ENCODE assay signal across 10 cellular contexts in genomic region chr3:183252108-183252782, GRCh38. TPM values are rescaled to one million over a fixed set of nuclear protein-coding genes. Genes with fewer than 3 reads are reported as not detected.
DNase-seq lines count a peak whose midpoint lies in the region; ATAC-seq and TF ChIP-seq lines count a peak whose summit lies in the region.
"Had no signal": no experiment of that assay in that cellular context is flagged by ENCODE, and none has a peak within 500 bp of the region (broad histone marks: within the 10 kb centered on the region; RNA-seq: fewer than 3 reads in every experiment).

No MANE protein-coding gene starts in this region.

- H3K27ac Mint-ChIP-seq in endodermal cell, result no peak overlapping the region
- peak overlapping the region; percentile 12 for H3K27ac Mint-ChIP-seq in neural progenitor cell

- 91 to 96% methylated on average over 4 to 5 of the region's 5 CpGs for WGBS in endodermal cell (ENCODE audit: insufficient coverage in 1 of 2, insufficient read length in 1 of 2), 2 experiments

- H3K27me3 ChIP-seq in SJSA1 (replicated peaks) (0 out of 2 replicates have a peak, but pooled peaks cover 3% of the 10 kb centered on the region), endodermal cell (ENCODE audit: control insufficient read depth, insufficient read depth, low read length, poor library complexity, severe bottlenecking) (no peaks in the 10 kb centered on the region), neural progenitor cell (peaks cover 31% of the 10 kb centered on the region)

- no peak for TF ChIP-seq CTCF in endodermal cell (conservative IDR thresholded peaks at IDR 0.05)
- TF ChIP-seq CTCF in neural progenitor cell (IDR thresholded peaks at IDR 0.05), result no peak
- TF ChIP-seq CTCF in OCI-LY7 (conservative IDR thresholded peaks at IDR 0.05; ENCODE audit: low read length), result no peak
- no peak for TF ChIP-seq CTCF in mucosa of descending colon (IDR thresholded peaks at IDR 0.05)

- H4K20me1 ChIP-seq in neural progenitor cell (ENCODE audit: low read depth) (no peaks in the 10 kb centered on the region), OCI-LY7 (ENCODE audit: insufficient read depth, low read length) (no peaks in the 10 kb centered on the region)

- H3K4me3 Mint-ChIP-seq in endodermal cell, result peak overlapping the region; percentile 76
- peak overlapping the region; percentile 86 for H3K4me3 Mint-ChIP-seq in neural progenitor cell

- DNase-seq in ELR (ENCODE audit: low read depth), result peak; percentile 24
- DNase-seq in SJSA1 (ENCODE audit: low read depth in 1 of 2, low spot score in 2 of 2), result no peak
- DNase-seq in endodermal cell, result no peak
- no peak for DNase-seq in neural progenitor cell (ENCODE audit: low spot score)
- no peak for DNase-seq in OCI-LY7 (ENCODE audit: low spot score)
- DNase-seq in mucosa of descending colon, result no peak
- DNase-seq in stimulated activated CD4-positive, alpha-beta T cell treated with anti-CD3 and anti-CD28 coated beads, Interleukin-15, amount 100 ng/mL, for 24 hours, result no peak
- no peak for DNase-seq in NCI-H1436 (lab: John Stamatoyannopoulos, UW)
- DNase-seq: IMR-90, NCI-H524 treated with DMSO at 0.1 percent for 48 hours had no signal

- H2AFZ ChIP-seq in neural progenitor cell (replicated peaks), result no peak overlapping the region
- no peak overlapping the region for H2AFZ ChIP-seq in OCI-LY7 (ENCODE audit: low read length)

- H3K36me3 ChIP-seq in SJSA1 (0 out of 2 replicates have a peak, but pooled peaks cover 3% of the 10 kb centered on the region), endodermal cell (ENCODE audit: control insufficient read depth, insufficient read depth, low read length) (peaks cover 23% of the 10 kb centered on the region), neural progenitor cell (no peaks in the 10 kb centered on the region), OCI-LY7 (ENCODE audit: insufficient read depth, low read length) (no peaks in the 10 kb centered on the region), mucosa of descending colon (ENCODE audit: low read depth) (no peaks in the 10 kb centered on the region)

- no TSS peak for BruUV-seq in OCI-LY7 (replicated peaks; lab: Mats Ljungman, UMichigan)

- H3K27me3 Mint-ChIP-seq in endodermal cell (ENCODE audit: insufficient read depth) (peaks cover 3% of the 10 kb centered on the region), neural progenitor cell (ENCODE audit: insufficient read depth, low read depth) (peaks cover 9% of the 10 kb centered on the region)

- H3K36me3 Mint-ChIP-seq in endodermal cell (ENCODE audit: low read depth) (peaks cover 10% of the 10 kb centered on the region), neural progenitor cell (peaks cover 9% of the 10 kb centered on the region)

- no peaks in the 10 kb centered on the region for H3K9me2 ChIP-seq in OCI-LY7 (ENCODE audit: insufficient read depth, low read length)

- CTCF ChIA-PET in OCI-LY7 (lab: Charles Lee; ENCODE audit: unreplicated experiment), result no interaction called here

- peaks cover 18% of the 10 kb centered on the region for H3F3A ChIP-seq in neural progenitor cell (ENCODE audit: low read depth)

- H3K79me2 ChIP-seq in neural progenitor cell (ENCODE audit: low read depth), result peaks cover 22% of the 10 kb centered on the region
- H3K79me2 ChIP-seq in OCI-LY7 (ENCODE audit: insufficient read depth, low read depth, low read length), result no peaks in the 10 kb centered on the region

- H3K27ac ChIP-seq in SJSA1, result no peak overlapping the region
- H3K27ac ChIP-seq in endodermal cell (ENCODE audit: low read depth, low read length), result no peak overlapping the region
- H3K27ac ChIP-seq in neural progenitor cell, result no peak overlapping the region
- H3K27ac ChIP-seq in OCI-LY7 (ENCODE audit: low read depth, low read length, poor library complexity, severe bottlenecking), result no peak overlapping the region

- H3K9me3 ChIP-seq in SJSA1 (replicated peaks) (no peaks in the 10 kb centered on the region), endodermal cell (ENCODE audit: control insufficient read depth, low read length) (no peaks in the 10 kb centered on the region), neural progenitor cell (ENCODE audit: low read depth) (no peaks in the 10 kb centered on the region), OCI-LY7 (ENCODE audit: low read length) (no peaks in the 10 kb centered on the region), mucosa of descending colon (no peaks in the 10 kb centered on the region)

- H3K4me1 ChIP-seq in SJSA1 (replicated peaks) (peaks cover 12% of the 10 kb centered on the region), endodermal cell (ENCODE audit: control insufficient read depth, insufficient read depth, low read length) (peaks cover 10% of the 10 kb centered on the region), neural progenitor cell (peaks cover 8% of the 10 kb centered on the region), OCI-LY7 (ENCODE audit: insufficient read depth, low read length, poor library complexity, severe bottlenecking) (no peaks in the 10 kb centered on the region), mucosa of descending colon (ENCODE audit: low read depth) (no peaks in the 10 kb centered on the region)

- H3K4me3 ChIP-seq in SJSA1 (peak overlapping the region; percentile 70), endodermal cell (ENCODE audit: low read length) (peak overlapping the region; percentile 76), neural progenitor cell (no peak overlapping the region), OCI-LY7 (ENCODE audit: low read depth, low read length, poor library complexity, severe bottlenecking) (no peak overlapping the region), mucosa of descending colon (no peak overlapping the region)

- peak overlapping the region; percentile 90 for H3K4me2 ChIP-seq in neural progenitor cell
- H3K4me2 ChIP-seq in OCI-LY7 (ENCODE audit: low read length), result no peak overlapping the region

- ATAC-seq in mucosa of descending colon, result no peak

- H3K4me1 Mint-ChIP-seq in endodermal cell (peaks cover 31% of the 10 kb centered on the region), neural progenitor cell (peaks cover 34% of the 10 kb centered on the region)

- POLR2A ChIA-PET in OCI-LY7 (lab: Charles Lee), result no interaction called here

- intact Hi-C loops in OCI-LY7 (cut with micrococcal nuclease; ENCODE audit: unreplicated experiment) (no loop called here), mucosa of descending colon (cut with DNase I, micrococcal nuclease) (loop anchor here in 1 of 2 donors (5.0 kb wide), 1 partner anchor 130 kb away; no protein-coding TSS in a partner anchor)

- no peak overlapping the region for H3K9ac ChIP-seq in endodermal cell (ENCODE audit: extremely low read depth, low read length, poor library complexity, severe bottlenecking)
- no peak overlapping the region for H3K9ac ChIP-seq in neural progenitor cell

- H3K9me3 Mint-ChIP-seq in endodermal cell (no peaks in the 10 kb centered on the region), neural progenitor cell (no peaks in the 10 kb centered on the region)

RNA-seq across cellular contexts. Expression of gene B3GNT5, which starts 0.8 kb away (rescaled TPM):
- 0.66 and 2.2 TPM in 2 replicates for total RNA-seq in SJSA1 (2014; rRNA removed; shearing (Covaris generic))
- total RNA-seq in endodermal cell (10 to 100 TPM; 10.5 to 18.0 TPM), neural progenitor cell (ENCODE audit: low replicate concordance) (9.0 and 14.1 TPM in 2 replicates), OCI-LY7 (2022) (0.11 TPM in 1 of 2 replicates, not detected in the other), mucosa of descending colon (10 to 100 TPM; 33.7 to 80.1 (median 71.2) TPM)
- 31.3 TPM for polyA plus RNA-seq in endodermal cell (2013, experiment 1 of 2)
- polyA plus RNA-seq in endodermal cell (2013, experiment 2 of 2), result 31.5 TPM
- total RNA-seq in OCI-LY7 (2014; rRNA removed; shearing (Covaris generic)), result not detected in 2 replicates

Comparison
In these comparisons a context has a peak if more than half of its experiments do, and no peak if none do; other contexts are left out.
1. H3K4me3 ChIP-seq: peak in SJSA1 (single experiment) and endodermal cell (single experiment); none in neural progenitor cell (single experiment), OCI-LY7 (single experiment) and mucosa of descending colon (single experiment).